8 cellular contexts compared by ENCODE assay signal in the genomic region with DNA sequence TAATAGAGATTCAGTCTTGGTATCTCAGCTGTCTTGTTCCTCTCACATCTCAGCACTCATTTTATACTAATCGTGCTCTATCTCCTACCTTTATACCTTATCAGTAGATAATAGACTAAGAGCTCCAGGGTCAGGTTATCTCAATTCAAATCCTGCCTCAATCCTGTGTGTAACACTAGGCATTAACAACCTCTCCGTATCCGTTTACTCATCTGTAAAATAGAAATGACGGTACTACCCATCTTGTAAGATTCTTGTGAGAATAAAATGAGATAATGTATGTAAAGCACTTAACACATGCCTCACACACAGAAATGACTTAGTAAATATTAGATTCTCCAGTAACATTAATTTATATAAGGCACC.
DNase-seq lines count a peak whose midpoint lies in the region; ATAC-seq and TF ChIP-seq lines count a peak whose summit lies in the region.

No MANE protein-coding gene starts in this region.

- H3K27ac Mint-ChIP-seq in stimulated activated memory B cell treated with anti-CD40 and anti-IgM and Interleukin-4, amounts not matched to agents 10 μg/mL and 1 μg/mL and 100 μg/mL, for 72 hours = peak overlapping the region; percentile 93

- H3K4me3 ChIP-seq in RWPE2 (ENCODE audit: severe bottlenecking) = peak overlapping the region; percentile 78
- H3K4me3 ChIP-seq in foreskin fibroblast (ENCODE audit: low read depth in 1 of 2, low read length in 2 of 2) = peak overlapping the region; percentile 57 to 98

- H3K9me3 ChIP-seq in RWPE2 (ENCODE audit: severe bottlenecking) = no peaks in the 10 kb centered on the region

- H3K4me1 ChIP-seq in RWPE2 (ENCODE audit: insufficient read depth, poor library complexity, severe bottlenecking) = peaks cover 5% of the 10 kb centered on the region

- H3K27ac ChIP-seq in RWPE2 (ENCODE audit: poor library complexity, severe bottlenecking) = peak overlapping the region; percentile 78

- peak overlapping the region; percentile 96 for H3K4me3 Mint-ChIP-seq in stimulated activated memory B cell treated with anti-CD40 and anti-IgM and Interleukin-4, amounts not matched to agents 10 μg/mL and 1 μg/mL and 100 μg/mL, for 72 hours

- DNase-seq in NCI-H2227 treated with DMSO at 0.1 percent for 48 hours (lab: John Stamatoyannopoulos, UW) (peak; percentile 18), NCI-H2227 (lab: John Stamatoyannopoulos, UW; ENCODE audit: unreplicated experiment) (no peak), RWPE2 (ENCODE audit: low spot score) (no peak), foreskin fibroblast (peak in 1 of 2 donors; percentile 15), NCI-H345 treated with DMSO at 0.1 percent for 48 hours (lab: John Stamatoyannopoulos, UW; ENCODE audit: unreplicated experiment) (no peak)

- H3K4me1 Mint-ChIP-seq in stimulated activated memory B cell treated with anti-CD40 and anti-IgM and Interleukin-4, amounts not matched to agents 10 μg/mL and 1 μg/mL and 100 μg/mL, for 72 hours = peaks cover 19% of the 10 kb centered on the region

- H3K27me3 ChIP-seq in RWPE2 (ENCODE audit: insufficient read depth, poor library complexity, severe bottlenecking) = no peaks in the 10 kb centered on the region

- H3K36me3 ChIP-seq in RWPE2 (ENCODE audit: low read depth) = 0 out of 2 replicates have a peak, but pooled peaks cover 3% of the 10 kb centered on the region

- no peaks in the 10 kb centered on the region for H3K27me3 Mint-ChIP-seq in stimulated activated memory B cell treated with anti-CD40 and anti-IgM and Interleukin-4, amounts not matched to agents 10 μg/mL and 1 μg/mL and 100 μg/mL, for 72 hours

- TF ChIP-seq CTCF in RWPE2 (IDR thresholded peaks at IDR 0.05; ENCODE audit: poor library complexity, severe bottlenecking) (no peak), foreskin fibroblast (IDR thresholded peaks at IDR 0.05; ENCODE audit: low read depth, low read length) (no peak)

- no peaks in the 10 kb centered on the region for H3K9me3 Mint-ChIP-seq in stimulated activated memory B cell treated with anti-CD40 and anti-IgM and Interleukin-4, amounts not matched to agents 10 μg/mL and 1 μg/mL and 100 μg/mL, for 72 hours

- peaks cover 8% of the 10 kb centered on the region for H3K36me3 Mint-ChIP-seq in stimulated activated memory B cell treated with anti-CD40 and anti-IgM and Interleukin-4, amounts not matched to agents 10 μg/mL and 1 μg/mL and 100 μg/mL, for 72 hours

- ATAC-seq in RWPE2 (ENCODE audit: low read depth) (no peak), HG02759 (IDR thresholded peaks at IDR 0.05; ENCODE audit: unreplicated experiment) (no peak), GM21786 (IDR thresholded peaks at IDR 0.05; ENCODE audit: unreplicated experiment) (no peak)
- ATAC-seq in stimulated activated memory B cell treated with anti-CD40 and anti-IgM and Interleukin-4, amounts not matched to agents 10 μg/mL and 1 μg/mL and 100 μg/mL, for 72 hours = no peak
